In genomic region chr4:988726-989721, GRCh38 we compare ENCODE assay signal across 1 cellular context.
TF ChIP-seq lines count a peak whose summit lies in the region.

No MANE protein-coding gene starts in this region.

TF ChIP-seq in HCT116, 20 proteins besides CTCF, POLR2A, EP300 and RAD21:
- no peak for TF ChIP-seq SP1 (IDR thresholded peaks at IDR 0.05; ENCODE audit: low read depth)
- TF ChIP-seq EZH2phosphoT487 (IDR thresholded peaks at IDR 0.05; ENCODE audit: borderline replicate concordance) = no peak
